ENCODE assay signal across 13 cellular contexts in the genomic region with DNA sequence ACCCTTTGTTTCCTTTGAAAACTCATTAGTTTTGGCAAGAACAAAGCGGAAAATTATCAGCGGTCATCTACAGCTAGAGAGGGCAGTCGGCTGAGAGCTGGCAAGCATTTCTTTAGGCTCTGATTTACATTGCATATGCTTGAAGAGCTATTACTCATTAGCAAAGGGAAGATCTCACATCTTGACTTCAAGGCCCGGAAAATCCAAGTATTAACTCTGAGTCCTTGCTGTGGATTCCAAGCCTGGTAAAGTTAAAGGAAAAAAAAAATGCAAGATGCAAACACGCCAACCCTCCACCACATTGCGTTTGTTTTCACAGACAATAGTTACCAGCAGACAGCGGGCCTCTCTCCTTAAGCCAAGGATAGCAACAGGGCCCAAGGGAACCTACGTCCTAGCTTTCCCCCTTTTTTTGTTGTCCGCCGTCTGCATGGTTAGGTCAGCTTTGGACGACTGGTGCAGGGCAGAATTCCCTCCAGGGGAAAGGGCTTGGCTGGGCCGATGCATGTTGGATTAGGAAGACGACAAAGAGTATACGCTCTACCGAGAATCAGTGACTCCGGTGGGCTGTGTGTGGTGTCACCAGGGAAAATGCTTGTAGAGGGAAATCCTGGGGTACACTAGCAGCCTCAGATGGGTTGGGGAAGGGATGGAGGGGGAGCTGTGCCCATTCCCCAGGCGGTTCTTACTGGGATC. TPM values are rescaled to one million over a fixed set of nuclear protein-coding genes. Genes with fewer than 3 reads are reported as not detected.
DNase-seq lines count a peak whose midpoint lies in the region; ATAC-seq and TF ChIP-seq lines count a peak whose summit lies in the region.
"Had no signal": no experiment of that assay in that cellular context is flagged by ENCODE, and none has a peak within 500 bp of the region (broad histone marks: within the 10 kb centered on the region; RNA-seq: fewer than 3 reads in every experiment).

No MANE protein-coding gene starts in this region.

- POLR2A ChIA-PET in activated CD4-positive, alpha-beta T cell treated with anti-CD3 and anti-CD28 coated beads, Interleukin-2, amount 10 ng/mL, durations not matched to agents 7 days and 5 days (lab: Charles Lee) = no interaction called here

- H3K27ac Mint-ChIP-seq in activated CD4-positive, alpha-beta T cell treated with anti-CD3 and anti-CD28 coated beads, Interleukin-2, amount 10 ng/mL, durations not matched to agents 7 days and 5 days = peak overlapping the region; percentile 77
- peak overlapping the region; percentile 43 for H3K27ac Mint-ChIP-seq in T-helper 17 cell

- no peaks in the 10 kb centered on the region for H3K4me1 ChIP-seq in psoas muscle
- H3K4me1 ChIP-seq in spleen = peaks cover 0 to 35% (median 15%) of the 10 kb centered on the region in 6 donors

- peak overlapping the region; percentile 55 for H3K4me3 Mint-ChIP-seq in activated CD4-positive, alpha-beta T cell treated with anti-CD3 and anti-CD28 coated beads, Interleukin-2, amount 10 ng/mL, durations not matched to agents 7 days and 5 days
- H3K4me3 Mint-ChIP-seq in T-helper 17 cell = peak overlapping the region; percentile 87

- CTCF ChIA-PET in activated CD4-positive, alpha-beta T cell treated with anti-CD3 and anti-CD28 coated beads, Interleukin-2, amount 10 ng/mL, durations not matched to agents 7 days and 5 days (lab: Charles Lee) = interaction anchor here (0.5 to 0.7 kb wide), 2 partner anchors 93 to 201 kb away, joined by 3 to 4 read pairs; no protein-coding TSS in a partner anchor

- peaks cover 10% of the 10 kb centered on the region for H3K36me3 Mint-ChIP-seq in activated CD4-positive, alpha-beta T cell treated with anti-CD3 and anti-CD28 coated beads, Interleukin-2, amount 10 ng/mL, durations not matched to agents 7 days and 5 days (ENCODE audit: low read depth)
- peaks cover 3% of the 10 kb centered on the region for H3K36me3 Mint-ChIP-seq in T-helper 17 cell (ENCODE audit: low read depth)

- H3K27me3 ChIP-seq in psoas muscle (ENCODE audit: insufficient read depth in 3 of 3, low read length in 2 of 3) (peaks cover 0 to 29% (median 4%) of the 10 kb centered on the region in 3 donors), spleen (replicated peaks in 1 of 7) (no peaks in the 10 kb centered on the region)
- H3K27me3 ChIP-seq: left lung had no signal

- H3K4me1 Mint-ChIP-seq in activated CD4-positive, alpha-beta T cell treated with anti-CD3 and anti-CD28 coated beads, Interleukin-2, amount 10 ng/mL, durations not matched to agents 7 days and 5 days = peaks cover 16% of the 10 kb centered on the region
- H3K4me1 Mint-ChIP-seq in T-helper 17 cell = peaks cover 12% of the 10 kb centered on the region

- no peak for TF ChIP-seq POLR2A in spleen (IDR thresholded peaks at IDR 0.05)

- peaks cover 0 to 9% of the 10 kb centered on the region in 2 donors for H3K36me3 ChIP-seq in psoas muscle (ENCODE audit: insufficient read depth in 1 of 2, low read depth in 1 of 2)
- H3K36me3 ChIP-seq in spleen = peaks cover 0 to 31% (median 5%) of the 10 kb centered on the region in 6 donors

- H3K9me3 ChIP-seq in T-helper 17 cell (ENCODE audit: control insufficient read depth, low read length, poor library complexity, severe bottlenecking) = no peaks in the 10 kb centered on the region
- no peaks in the 10 kb centered on the region for H3K9me3 ChIP-seq in psoas muscle
- no peaks in the 10 kb centered on the region for H3K9me3 ChIP-seq in spleen
- H3K9me3 ChIP-seq: left lung had no signal

- no peak for ATAC-seq in T-helper 17 cell
- no peak for ATAC-seq in psoas muscle
- ATAC-seq: left lung, Right ventricle myocardium inferior had no signal

- 39 to 45% (median 43%) methylated on average over 17 of the region's 17 CpGs for WGBS in psoas muscle, 3 donors
- 85 to 92% (median 87%) methylated on average over 17 of the region's 17 CpGs for WGBS in spleen, 5 donors

- TF ChIP-seq CTCF in foreskin fibroblast (IDR thresholded peaks at IDR 0.05; ENCODE audit: low read depth, low read length) (no peak), psoas muscle (IDR thresholded peaks at IDR 0.05) (no peak), spleen (IDR thresholded peaks at IDR 0.05 in 8 of 11, conservative IDR thresholded peaks at IDR 0.05 in 3 of 11) (no peak)

- H3K27me3 Mint-ChIP-seq in activated CD4-positive, alpha-beta T cell treated with anti-CD3 and anti-CD28 coated beads, Interleukin-2, amount 10 ng/mL, durations not matched to agents 7 days and 5 days = peaks cover 2% of the 10 kb centered on the region
- H3K27me3 Mint-ChIP-seq in T-helper 17 cell = no peaks in the 10 kb centered on the region

- H3K9me3 Mint-ChIP-seq in activated CD4-positive, alpha-beta T cell treated with anti-CD3 and anti-CD28 coated beads, Interleukin-2, amount 10 ng/mL, durations not matched to agents 7 days and 5 days = no peaks in the 10 kb centered on the region

- DNase-seq in activated CD4-positive, alpha-beta T cell treated with anti-CD3 and anti-CD28 coated beads, Interleukin-2, amount 10 ng/mL, durations not matched to agents 7 days and 5 days = no peak
- no peak for DNase-seq in activated CD4-positive, alpha-beta T cell treated with anti-CD3 and anti-CD28 coated beads for 48 hours
- DNase-seq in T-helper 17 cell = no peak
- peak; percentile 18 to 50 for DNase-seq in foreskin fibroblast
- DNase-seq in psoas muscle = no peak
- no peak for DNase-seq in SHP77 treated with DMSO at 0.1 percent for 48 hours (lab: John Stamatoyannopoulos, UW)
- DNase-seq in SK-N-DZ (ENCODE audit: low spot score) = no peak
- no peak for DNase-seq in spleen
- DNase-seq: NCI-H2107; stimulated activated naive CD4-positive, alpha-beta T cell treated with Interleukin-2 at 50 U/mL for 16 hours had no signal

- H3K4me3 ChIP-seq in foreskin fibroblast (ENCODE audit: low read depth in 1 of 2, low read length in 2 of 2) (no peak overlapping the region), psoas muscle (peak overlapping the region; percentile 4), spleen (peak overlapping the region in 3 of 8 donors; percentile 58 to 80 (median 58))
- H3K4me3 ChIP-seq: left lung, skin epidermis had no signal

- intact Hi-C loops in psoas muscle (cut with DNase I) (no loop called here), spleen (cut with DNase I; ENCODE audit: low total_unique reads) (no loop called here)

- no peak overlapping the region for H3K27ac ChIP-seq in psoas muscle
- peak overlapping the region in 3 of 8 donors; percentile 80 to 88 (median 82) for H3K27ac ChIP-seq in spleen
- H3K27ac ChIP-seq: left lung had no signal

RNA-seq across cellular contexts. Expression of a gene that starts 1.7 kb away (rescaled TPM):
- total RNA-seq in activated CD4-positive, alpha-beta T cell treated with anti-CD3 and anti-CD28 coated beads, Interleukin-2, amount 10 ng/mL, durations not matched to agents 7 days and 5 days = 1 to 10 TPM; 7.8 to 8.1 TPM
- total RNA-seq in T-helper 17 cell (1 to 10 TPM; 5.0 to 5.5 TPM), psoas muscle (under 1 TPM; 0.24 to 0.44 (median 0.37) TPM), spleen (1 to 10 TPM; 3.6 to 8.4 (median 4.7) TPM)
- polyA plus RNA-seq in psoas muscle (under 1 TPM; 0.03 to 0.25 (median 0.07) TPM), spleen (1 to 10 TPM in 2 of 3 donors, under 1 TPM in 1; 0.70 to 1.3 (median 1.2) TPM)
- not detected in 2 replicates for polyA plus RNA-seq in SK-N-DZ (2014; cell fraction: cytosol; rRNA removed)
- 0.17 TPM in 1 of 2 replicates, not detected in the other for polyA plus RNA-seq in SK-N-DZ (2014; cell fraction: nucleus; rRNA removed)

Comparison
In these comparisons a context has a peak if more than half of its experiments do, and no peak if none do; other contexts are left out.
1. DNase-seq: peak in foreskin fibroblast (2 of 2); none in activated CD4-positive, alpha-beta T cell treated with anti-CD3 and anti-CD28 coated beads, Interleukin-2, amount 10 ng/mL, durations not matched to agents 7 days and 5 days (single experiment), activated CD4-positive, alpha-beta T cell treated with anti-CD3 and anti-CD28 coated beads for 48 hours (single experiment), T-helper 17 cell (0 of 3), psoas muscle (0 of 2), SHP77 treated with DMSO at 0.1 percent for 48 hours (single experiment), SK-N-DZ (single experiment) and spleen (single experiment).